Comparison of ENCODE assay signal across 10 cellular contexts in the genomic region with DNA sequence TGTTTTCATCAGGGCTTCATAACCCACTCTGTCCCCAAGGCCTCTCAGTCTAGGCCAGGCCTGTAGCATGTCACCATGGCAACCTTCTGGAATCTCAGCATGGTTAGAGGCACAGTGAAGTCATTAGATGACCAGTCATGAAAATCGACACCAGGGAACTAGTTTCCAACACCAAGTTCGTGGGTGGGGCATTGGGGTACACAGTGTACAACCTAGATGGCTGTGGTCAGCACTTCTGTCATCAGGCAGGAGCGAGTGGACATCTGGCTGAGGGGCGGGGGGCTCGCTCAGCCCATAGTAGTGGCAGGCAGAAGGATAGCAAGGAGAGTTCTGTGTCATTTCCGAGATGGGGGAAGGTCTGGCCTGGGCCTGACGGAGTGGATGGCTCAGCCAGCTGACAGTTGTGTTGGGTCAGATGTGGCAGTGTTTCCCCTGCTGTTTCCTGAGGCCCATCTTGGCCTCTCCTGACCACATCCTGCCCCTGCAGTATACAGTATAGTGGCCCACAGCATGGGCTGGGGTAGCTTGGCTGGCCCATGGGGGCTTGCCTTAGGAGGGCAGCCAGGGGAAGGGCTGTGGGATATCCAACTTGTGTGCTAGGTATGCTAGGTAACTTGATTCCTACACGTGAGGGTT.
A peak's percentile ranks its signal among the peaks of the same experiment; 100 is the strongest.
DNase-seq lines count a peak whose midpoint lies in the region; ATAC-seq and TF ChIP-seq lines count a peak whose summit lies in the region.
"Had no signal": no experiment of that assay in that cellular context is flagged by ENCODE, and none has a peak within 500 bp of the region (broad histone marks: within the 10 kb centered on the region; RNA-seq: fewer than 3 reads in every experiment).

No MANE protein-coding gene starts in this region.

- no peaks in the 10 kb centered on the region for H3K9me3 ChIP-seq in left ventricle myocardium inferior (replicated peaks)
- H3K9me3 ChIP-seq: Caco-2 had no signal

- DNase-seq in cardiac septum (ENCODE audit: low spot score): peak; percentile 76
- no peak for DNase-seq in left ventricle myocardium inferior
- peak; percentile 8 for DNase-seq in T1000 (lab: John Stamatoyannopoulos, UW)
- peak; percentile 27 for DNase-seq in hepatic stellate cell (ENCODE audit: low spot score)
- DNase-seq in ureter (ENCODE audit: low spot score): peak; percentile 37
- DNase-seq in NCI-H446 (lab: John Stamatoyannopoulos, UW): no peak
- DNase-seq in activated gamma-delta T cell (lab: John Stamatoyannopoulos, UW): no peak
- DNase-seq: Caco-2, dorsolateral prefrontal cortex had no signal

- TF ChIP-seq CTCF in left ventricle myocardium inferior (IDR thresholded peaks at IDR 0.05; ENCODE audit: borderline replicate concordance): no peak

- ATAC-seq in GM18909 (IDR thresholded peaks at IDR 0.05; ENCODE audit: poor library complexity, unreplicated experiment): no peak

- no peak overlapping the region for H3K4me3 ChIP-seq in left ventricle myocardium inferior
- H3K4me3 ChIP-seq: dorsolateral prefrontal cortex had no signal

- H3K27ac ChIP-seq in left ventricle myocardium inferior (replicated peaks): no peak overlapping the region
- H3K27ac ChIP-seq: dorsolateral prefrontal cortex had no signal

- H3K4me1 ChIP-seq in left ventricle myocardium inferior: peaks cover 5% of the 10 kb centered on the region

- H3K36me3 ChIP-seq in left ventricle myocardium inferior: no peaks in the 10 kb centered on the region

- intact Hi-C loops in cardiac septum (cut with DNase I) (no loop called here), left ventricle myocardium inferior (cut with micrococcal nuclease) (no loop called here)

- no peaks in the 10 kb centered on the region for H3K27me3 ChIP-seq in left ventricle myocardium inferior (ENCODE audit: low read depth)
- H3K27me3 ChIP-seq: dorsolateral prefrontal cortex had no signal

Comparison
In these comparisons a context has a peak if more than half of its experiments do, and no peak if none do; other contexts are left out.
1. DNase-seq: peak in cardiac septum (single experiment), T1000 (single experiment), hepatic stellate cell (single experiment) and ureter (single experiment); none in left ventricle myocardium inferior (single experiment), NCI-H446 (0 of 2) and activated gamma-delta T cell (single experiment).